Comparison of ENCODE assay signal across 12 cellular contexts in the genomic region with DNA sequence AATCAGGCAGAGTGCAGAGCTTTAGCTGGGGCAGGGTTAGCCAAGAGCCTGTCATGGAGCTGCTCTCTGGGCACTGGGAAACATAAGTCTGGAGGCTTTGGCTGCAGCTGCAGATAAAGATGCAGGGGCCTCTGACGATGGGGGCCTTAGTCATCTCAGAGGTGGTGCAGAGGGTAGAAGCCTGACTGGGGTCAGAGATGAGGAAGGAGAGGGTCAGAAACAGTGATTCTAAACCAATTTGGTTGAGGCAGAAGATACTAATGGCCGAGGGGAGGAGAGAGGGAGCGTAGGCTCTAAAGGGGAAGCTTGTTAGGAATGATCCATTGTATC. TPM values are rescaled to one million over a fixed set of nuclear protein-coding genes. Genes with fewer than 3 reads are reported as not detected.
A peak's percentile ranks its signal among the peaks of the same experiment; 100 is the strongest.
DNase-seq lines count a peak whose midpoint lies in the region; ATAC-seq and TF ChIP-seq lines count a peak whose summit lies in the region.
"Had no signal": no experiment of that assay in that cellular context is flagged by ENCODE, and none has a peak within 500 bp of the region (broad histone marks: within the 10 kb centered on the region; RNA-seq: fewer than 3 reads in every experiment).

No MANE protein-coding gene starts in this region.

- no peaks in the 10 kb centered on the region for H3K27me3 ChIP-seq in BLaER1
- H3K27me3 ChIP-seq in esophagus squamous epithelium: no peaks in the 10 kb centered on the region

- H3K4me1 Mint-ChIP-seq in immature natural killer cell (peaks cover 0 to 1% of the 10 kb centered on the region in 2 donors), nephron progenitor cell (peaks cover 78% of the 10 kb centered on the region)

- no peak overlapping the region for H3K9ac ChIP-seq in BLaER1

- H3K27ac ChIP-seq in BLaER1 (no peak overlapping the region), esophagus squamous epithelium (peak overlapping the region; percentile 18 to 72 (median 53))

- ATAC-seq in GM19043 (IDR thresholded peaks at IDR 0.05; ENCODE audit: low read depth, unreplicated experiment) (peak; percentile 17), HG03108 (IDR thresholded peaks at IDR 0.05; ENCODE audit: unreplicated experiment) (peak; percentile 4)

- H3K4me2 ChIP-seq in BLaER1: peak overlapping the region; percentile 60; the same call in 1 of the 2 replicates

- H3K36me3 Mint-ChIP-seq in immature natural killer cell: no peaks in the 10 kb centered on the region
- H3K36me3 Mint-ChIP-seq in nephron progenitor cell (ENCODE audit: low read depth): peaks cover 5% of the 10 kb centered on the region

- H3K9me3 Mint-ChIP-seq in immature natural killer cell (no peaks in the 10 kb centered on the region), nephron progenitor cell (no peaks in the 10 kb centered on the region)
- H3K9me3 Mint-ChIP-seq: endodermal cell had no signal

- no peaks in the 10 kb centered on the region for H4K20me1 ChIP-seq in BLaER1

- H3K27ac Mint-ChIP-seq in immature natural killer cell (no peak overlapping the region), nephron progenitor cell (no peak overlapping the region)
- H3K27ac Mint-ChIP-seq: endodermal cell had no signal

- no peak overlapping the region for H3K4me3 ChIP-seq in BLaER1
- H3K4me3 ChIP-seq in esophagus squamous epithelium: peak overlapping the region in 2 of 4 donors; percentile 18 to 32

- H3K4me1 ChIP-seq in BLaER1 (peaks cover 37% of the 10 kb centered on the region), esophagus squamous epithelium (peaks cover 9 to 33% (median 10%) of the 10 kb centered on the region in 3 donors)

- peaks cover 5 to 9% (median 6%) of the 10 kb centered on the region in 3 donors for H3K27me3 Mint-ChIP-seq in immature natural killer cell (ENCODE audit: low read depth in 3 of 3)
- peaks cover 7% of the 10 kb centered on the region for H3K27me3 Mint-ChIP-seq in nephron progenitor cell (ENCODE audit: low read depth, poor library complexity)

- H3K4me3 Mint-ChIP-seq in immature natural killer cell (peak overlapping the region in 1 of 5 donors; percentile 48), nephron progenitor cell (no peak overlapping the region)
- H3K4me3 Mint-ChIP-seq: endodermal cell had no signal

- H3K36me3 ChIP-seq in BLaER1: no peaks in the 10 kb centered on the region
- H3K36me3 ChIP-seq in esophagus squamous epithelium: no peaks in the 10 kb centered on the region

- no peak for TF ChIP-seq POLR2A in esophagus squamous epithelium (IDR thresholded peaks at IDR 0.05)

- no peak for DNase-seq in esophagus squamous epithelium (lab: John Stamatoyannopoulos, UW)
- DNase-seq in T-helper 9 cell: no peak
- no peak for DNase-seq in DMS153 (lab: John Stamatoyannopoulos, UW)
- DNase-seq in immature natural killer cell: no peak
- no peak for DNase-seq in nephron progenitor cell
- DNase-seq: activated gamma-delta T cell, C1 segment of cervical spinal cord, endodermal cell, NCI-H345 had no signal

- H3K9me3 ChIP-seq in BLaER1 (no peaks in the 10 kb centered on the region), esophagus squamous epithelium (no peaks in the 10 kb centered on the region)

- intact Hi-C loops in esophagus squamous epithelium (cut with DNase I): no loop called here

- TF ChIP-seq CTCF in esophagus squamous epithelium (IDR thresholded peaks at IDR 0.05): no peak
- no peak for TF ChIP-seq CTCF in nephron progenitor cell (IDR thresholded peaks at IDR 0.05)

- 75 to 85% methylated on average over 2 to 3 of the region's 3 CpGs for WGBS in esophagus squamous epithelium, 2 donors

RNA-seq across cellular contexts. Expression of gene PLEKHG1, which starts 33.7 kb away (rescaled TPM):
- total RNA-seq in esophagus squamous epithelium: 10 to 100 TPM; 22.7 to 36.0 (median 27.6) TPM
- polyA plus RNA-seq in immature natural killer cell: under 1 TPM in 2 of 3 donors, not detected in 1; 0.04 to 0.29 TPM
